9 cellular contexts compared by ENCODE assay signal in genomic region chr6:16136086-16136485, GRCh38. TPM values are rescaled to one million over a fixed set of nuclear protein-coding genes. Genes with fewer than 3 reads are reported as not detected.
DNase-seq lines count a peak whose midpoint lies in the region; ATAC-seq lines count a peak whose summit lies in the region.
"Had no signal": no experiment of that assay in that cellular context is flagged by ENCODE, and none has a peak within 500 bp of the region (broad histone marks: within the 10 kb centered on the region; RNA-seq: fewer than 3 reads in every experiment).

No MANE protein-coding gene starts in this region.

- ATAC-seq in left colon: peak; percentile 36

- no peaks in the 10 kb centered on the region for H3K27me3 ChIP-seq in subcutaneous abdominal adipose tissue (ENCODE audit: control insufficient read depth in 5 of 5, insufficient read depth in 4 of 5, low read length in 5 of 5)

- H3K4me1 ChIP-seq in subcutaneous abdominal adipose tissue (ENCODE audit: control insufficient read depth in 5 of 5, insufficient read depth in 5 of 5, low read length in 5 of 5): peaks cover 21 to 90% (median 87%) of the 10 kb centered on the region in 5 donors

- H3K36me3 ChIP-seq in subcutaneous abdominal adipose tissue (ENCODE audit: control insufficient read depth in 5 of 5, insufficient read depth in 5 of 5, low read length in 5 of 5): peaks cover 0 to 9% (median 4%) of the 10 kb centered on the region in 5 donors

- H3K27ac ChIP-seq in subcutaneous abdominal adipose tissue (ENCODE audit: low read depth, low read length): peak overlapping the region; percentile 68

- H3K4me3 ChIP-seq in subcutaneous abdominal adipose tissue (ENCODE audit: low read depth in 1 of 5, low read length in 5 of 5): peak overlapping the region in 1 of 5 donors; percentile 14

- H3K9me3 ChIP-seq in subcutaneous abdominal adipose tissue (ENCODE audit: control insufficient read depth in 5 of 5, low read length in 5 of 5): no peaks in the 10 kb centered on the region

- H3K9ac ChIP-seq in subcutaneous abdominal adipose tissue (ENCODE audit: low read length in 5 of 5): no peak overlapping the region

- intact Hi-C loops in left colon (cut with DNase I, micrococcal nuclease): no loop called here

- peak; percentile 29 for DNase-seq in activated T-cell treated with anti-CD3 and anti-CD28 coated beads for 1 hour (ENCODE audit: low read depth)
- no peak for DNase-seq in activated T-cell treated with anti-CD3 and anti-CD28 coated beads, Interleukin-2, amount 50 U/mL, for 1 hour
- peak; percentile 28 to 35 for DNase-seq in activated CD4-positive, alpha-beta T cell treated with anti-CD3 and anti-CD28 coated beads, Interleukin-2, amount 50 U/mL, for 4 hours
- no peak for DNase-seq in left colon
- DNase-seq in NCI-H1105 treated with DMSO at 0.1 percent for 48 hours (lab: John Stamatoyannopoulos, UW): no peak
- no peak for DNase-seq in AML-193 (lab: John Stamatoyannopoulos, UW)
- no peak for DNase-seq in HuH-7.5 (ENCODE audit: low spot score)
- DNase-seq: NCI-H1930 had no signal

RNA-seq across cellular contexts. Expression of gene MYLIP, which starts 7.2 kb away (rescaled TPM):
- 10 to 100 TPM; 17.2 to 38.6 TPM for total RNA-seq in left colon

Comparison
In these comparisons a context has a peak if more than half of its experiments do, and no peak if none do; other contexts are left out.
1. DNase-seq: peak in activated T-cell treated with anti-CD3 and anti-CD28 coated beads for 1 hour (single experiment) and activated CD4-positive, alpha-beta T cell treated with anti-CD3 and anti-CD28 coated beads, Interleukin-2, amount 50 U/mL, for 4 hours (2 of 2); none in activated T-cell treated with anti-CD3 and anti-CD28 coated beads, Interleukin-2, amount 50 U/mL, for 1 hour (single experiment), left colon (0 of 2), NCI-H1105 treated with DMSO at 0.1 percent for 48 hours (single experiment), AML-193 (0 of 2) and HuH-7.5 (single experiment).